ENCODE assay signal across 2 cellular contexts in the genomic region with DNA sequence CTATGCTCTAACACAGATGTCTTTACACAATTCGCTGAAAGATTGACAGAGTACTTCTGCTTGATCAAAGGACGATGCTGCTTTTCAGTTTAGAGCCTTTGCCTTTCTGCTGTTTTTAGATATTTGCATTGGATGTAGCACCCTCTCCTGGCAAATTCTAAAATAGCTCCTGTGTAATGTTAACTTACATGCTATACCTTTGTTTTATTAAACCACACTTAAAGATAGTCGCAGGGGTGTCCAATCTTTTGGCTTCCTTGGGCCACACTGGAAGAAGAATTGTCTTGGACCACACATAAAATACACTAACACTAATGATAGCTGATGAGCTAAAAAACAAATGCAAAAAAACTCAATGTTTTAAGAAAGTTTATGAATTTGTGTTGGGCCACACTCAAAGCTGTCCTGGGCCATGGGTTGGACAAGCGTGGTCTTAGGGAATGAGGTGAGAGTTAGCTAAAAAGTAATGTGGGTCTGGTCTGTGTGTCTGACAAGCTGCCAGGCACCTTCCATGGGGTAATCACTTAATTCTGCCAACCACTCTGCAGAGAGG.
TF ChIP-seq lines count a peak whose summit lies in the region.

No MANE protein-coding gene starts in this region.

TF ChIP-seq in HCT116, 20 proteins besides CTCF, POLR2A, EP300 and RAD21 (continued from another document):
- TF ChIP-seq, protein P1, sequence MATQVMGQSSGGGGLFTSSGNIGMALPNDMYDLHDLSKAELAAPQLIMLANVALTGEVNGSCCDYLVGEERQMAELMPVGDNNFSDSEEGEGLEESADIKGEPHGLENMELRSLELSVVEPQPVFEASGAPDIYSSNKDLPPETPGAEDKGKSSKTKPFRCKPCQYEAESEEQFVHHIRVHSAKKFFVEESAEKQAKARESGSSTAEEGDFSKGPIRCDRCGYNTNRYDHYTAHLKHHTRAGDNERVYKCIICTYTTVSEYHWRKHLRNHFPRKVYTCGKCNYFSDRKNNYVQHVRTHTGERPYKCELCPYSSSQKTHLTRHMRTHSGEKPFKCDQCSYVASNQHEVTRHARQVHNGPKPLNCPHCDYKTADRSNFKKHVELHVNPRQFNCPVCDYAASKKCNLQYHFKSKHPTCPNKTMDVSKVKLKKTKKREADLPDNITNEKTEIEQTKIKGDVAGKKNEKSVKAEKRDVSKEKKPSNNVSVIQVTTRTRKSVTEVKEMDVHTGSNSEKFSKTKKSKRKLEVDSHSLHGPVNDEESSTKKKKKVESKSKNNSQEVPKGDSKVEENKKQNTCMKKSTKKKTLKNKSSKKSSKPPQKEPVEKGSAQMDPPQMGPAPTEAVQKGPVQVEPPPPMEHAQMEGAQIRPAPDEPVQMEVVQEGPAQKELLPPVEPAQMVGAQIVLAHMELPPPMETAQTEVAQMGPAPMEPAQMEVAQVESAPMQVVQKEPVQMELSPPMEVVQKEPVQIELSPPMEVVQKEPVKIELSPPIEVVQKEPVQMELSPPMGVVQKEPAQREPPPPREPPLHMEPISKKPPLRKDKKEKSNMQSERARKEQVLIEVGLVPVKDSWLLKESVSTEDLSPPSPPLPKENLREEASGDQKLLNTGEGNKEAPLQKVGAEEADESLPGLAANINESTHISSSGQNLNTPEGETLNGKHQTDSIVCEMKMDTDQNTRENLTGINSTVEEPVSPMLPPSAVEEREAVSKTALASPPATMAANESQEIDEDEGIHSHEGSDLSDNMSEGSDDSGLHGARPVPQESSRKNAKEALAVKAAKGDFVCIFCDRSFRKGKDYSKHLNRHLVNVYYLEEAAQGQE (IDR thresholded peaks at IDR 0.05; ENCODE audit: low read depth), result no peak
- TF ChIP-seq EZH2phosphoT487 (IDR thresholded peaks at IDR 0.05; ENCODE audit: borderline replicate concordance) (no peak), POLR2AphosphoS5 (IDR thresholded peaks at IDR 0.05; ENCODE audit: low read depth, low read length) (no peak), JUND (IDR thresholded peaks at IDR 0.05) (no peak), ELF1 (IDR thresholded peaks at IDR 0.05; ENCODE audit: borderline replicate concordance, low read depth) (no peak), EGR1 (IDR thresholded peaks at IDR 0.05; ENCODE audit: low read depth) (no peak), FOSL1 (IDR thresholded peaks at IDR 0.05; ENCODE audit: low read depth) (no peak), CEBPB (IDR thresholded peaks at IDR 0.05; ENCODE audit: low read depth) (no peak), ZFX (IDR thresholded peaks at IDR 0.05) (no peak), SP1 (IDR thresholded peaks at IDR 0.05; ENCODE audit: low read depth) (no peak), SRF (IDR thresholded peaks at IDR 0.05; ENCODE audit: low read depth) (no peak)
- TF ChIP-seq, protein P2, sequence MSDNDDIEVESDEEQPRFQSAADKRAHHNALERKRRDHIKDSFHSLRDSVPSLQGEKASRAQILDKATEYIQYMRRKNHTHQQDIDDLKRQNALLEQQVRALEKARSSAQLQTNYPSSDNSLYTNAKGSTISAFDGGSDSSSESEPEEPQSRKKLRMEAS (IDR thresholded peaks at IDR 0.05), result no peak
- TF ChIP-seq, protein P3, sequence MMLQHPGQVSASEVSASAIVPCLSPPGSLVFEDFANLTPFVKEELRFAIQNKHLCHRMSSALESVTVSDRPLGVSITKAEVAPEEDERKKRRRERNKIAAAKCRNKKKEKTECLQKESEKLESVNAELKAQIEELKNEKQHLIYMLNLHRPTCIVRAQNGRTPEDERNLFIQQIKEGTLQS (IDR thresholded peaks at IDR 0.05), result no peak
- TF ChIP-seq, protein P4, sequence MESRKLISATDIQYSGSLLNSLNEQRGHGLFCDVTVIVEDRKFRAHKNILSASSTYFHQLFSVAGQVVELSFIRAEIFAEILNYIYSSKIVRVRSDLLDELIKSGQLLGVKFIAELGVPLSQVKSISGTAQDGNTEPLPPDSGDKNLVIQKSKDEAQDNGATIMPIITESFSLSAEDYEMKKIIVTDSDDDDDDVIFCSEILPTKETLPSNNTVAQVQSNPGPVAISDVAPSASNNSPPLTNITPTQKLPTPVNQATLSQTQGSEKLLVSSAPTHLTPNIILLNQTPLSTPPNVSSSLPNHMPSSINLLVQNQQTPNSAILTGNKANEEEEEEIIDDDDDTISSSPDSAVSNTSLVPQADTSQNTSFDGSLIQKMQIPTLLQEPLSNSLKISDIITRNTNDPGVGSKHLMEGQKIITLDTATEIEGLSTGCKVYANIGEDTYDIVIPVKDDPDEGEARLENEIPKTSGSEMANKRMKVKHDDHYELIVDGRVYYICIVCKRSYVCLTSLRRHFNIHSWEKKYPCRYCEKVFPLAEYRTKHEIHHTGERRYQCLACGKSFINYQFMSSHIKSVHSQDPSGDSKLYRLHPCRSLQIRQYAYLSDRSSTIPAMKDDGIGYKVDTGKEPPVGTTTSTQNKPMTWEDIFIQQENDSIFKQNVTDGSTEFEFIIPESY (IDR thresholded peaks at IDR 0.05; ENCODE audit: extremely low read depth, insufficient replicate concordance, low read length), result no peak

TF ChIP-seq in K562, 482 proteins besides CTCF, POLR2A, EP300 and RAD21 (continued from another document):
- TF ChIP-seq, protein P5, sequence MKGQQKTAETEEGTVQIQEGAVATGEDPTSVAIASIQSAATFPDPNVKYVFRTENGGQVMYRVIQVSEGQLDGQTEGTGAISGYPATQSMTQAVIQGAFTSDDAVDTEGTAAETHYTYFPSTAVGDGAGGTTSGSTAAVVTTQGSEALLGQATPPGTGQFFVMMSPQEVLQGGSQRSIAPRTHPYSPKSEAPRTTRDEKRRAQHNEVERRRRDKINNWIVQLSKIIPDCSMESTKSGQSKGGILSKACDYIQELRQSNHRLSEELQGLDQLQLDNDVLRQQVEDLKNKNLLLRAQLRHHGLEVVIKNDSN (CRISPR knock-in tag; IDR thresholded peaks at IDR 0.05), result no peak
- TF ChIP-seq NCOA1 (IDR thresholded peaks at IDR 0.05; ENCODE audit: low read depth) (no peak), SMARCA4 (IDR thresholded peaks at IDR 0.05) (no peak), GABPA (tag; conservative IDR thresholded peaks at IDR 0.05; ENCODE audit: low read depth) (no peak), ZEB2 (IDR thresholded peaks at IDR 0.05) (no peak), CEBPB (tag; IDR thresholded peaks at IDR 0.05) (no peak), YY1 (IDR thresholded peaks at IDR 0.05; ENCODE audit: borderline replicate concordance in 1 of 3, control insufficient read depth in 1 of 3, extremely low read depth in 1 of 3, insufficient read depth in 3 of 3, insufficient read length in 1 of 3, insufficient replicate concordance in 2 of 3, low read depth in 1 of 3, low read length in 2 of 3) (no peak), ZKSCAN3 (CRISPR knock-in tag; IDR thresholded peaks at IDR 0.05) (no peak), NR4A1 (CRISPR knock-in tag; IDR thresholded peaks at IDR 0.05) (no peak), NR4A1 (tag; IDR thresholded peaks at IDR 0.05) (no peak), ZNF583 (CRISPR knock-in tag; IDR thresholded peaks at IDR 0.05) (no peak), NFIC (IDR thresholded peaks at IDR 0.05) (no peak), RB1 (IDR thresholded peaks at IDR 0.05; ENCODE audit: low read depth) (0 out of 2 replicates have a peak, but pooled peaks have one; percentile 19), SMC3 (conservative IDR thresholded peaks at IDR 0.05; ENCODE audit: insufficient read depth, low read depth, low read length) (peak; percentile 53), MBD2 (IDR thresholded peaks at IDR 0.05; ENCODE audit: borderline replicate concordance, low read depth) (no peak), MEIS2 (IDR thresholded peaks at IDR 0.05; ENCODE audit: partially characterized antibody) (peak; percentile 19), ZNF384 (IDR thresholded peaks at IDR 0.05; ENCODE audit: low read depth, low read length) (0 out of 2 replicates have a peak, but pooled peaks have one; percentile 11), TEAD4 (IDR thresholded peaks at IDR 0.05; ENCODE audit: low read length) (0 out of 2 replicates have a peak, but pooled peaks have one; percentile 25), TEAD4 (CRISPR knock-in tag; IDR thresholded peaks at IDR 0.05; ENCODE audit: borderline replicate concordance) (no peak), KAT8 (IDR thresholded peaks at IDR 0.05; ENCODE audit: low read depth) (no peak), PTTG1 (tag; IDR thresholded peaks at IDR 0.05; ENCODE audit: low read depth) (no peak)
- TF ChIP-seq, protein P6, sequence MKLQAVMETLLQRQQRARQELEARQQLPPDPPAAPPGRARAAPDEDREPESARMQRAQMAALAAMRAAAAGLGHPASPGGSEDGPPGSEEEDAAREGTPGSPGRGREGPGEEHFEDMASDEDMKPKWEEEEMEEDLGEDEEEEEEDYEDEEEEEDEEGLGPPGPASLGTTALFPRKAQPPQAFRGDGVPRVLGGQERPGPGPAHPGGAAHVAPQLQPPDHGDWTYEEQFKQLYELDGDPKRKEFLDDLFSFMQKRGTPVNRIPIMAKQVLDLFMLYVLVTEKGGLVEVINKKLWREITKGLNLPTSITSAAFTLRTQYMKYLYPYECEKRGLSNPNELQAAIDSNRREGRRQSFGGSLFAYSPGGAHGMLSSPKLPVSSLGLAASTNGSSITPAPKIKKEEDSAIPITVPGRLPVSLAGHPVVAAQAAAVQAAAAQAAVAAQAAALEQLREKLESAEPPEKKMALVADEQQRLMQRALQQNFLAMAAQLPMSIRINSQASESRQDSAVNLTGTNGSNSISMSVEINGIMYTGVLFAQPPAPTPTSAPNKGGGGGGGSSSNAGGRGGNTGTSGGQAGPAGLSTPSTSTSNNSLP (IDR thresholded peaks at IDR 0.05; ENCODE audit: borderline replicate concordance, low read depth, low read length), result no peak
- TF ChIP-seq, protein P7, sequence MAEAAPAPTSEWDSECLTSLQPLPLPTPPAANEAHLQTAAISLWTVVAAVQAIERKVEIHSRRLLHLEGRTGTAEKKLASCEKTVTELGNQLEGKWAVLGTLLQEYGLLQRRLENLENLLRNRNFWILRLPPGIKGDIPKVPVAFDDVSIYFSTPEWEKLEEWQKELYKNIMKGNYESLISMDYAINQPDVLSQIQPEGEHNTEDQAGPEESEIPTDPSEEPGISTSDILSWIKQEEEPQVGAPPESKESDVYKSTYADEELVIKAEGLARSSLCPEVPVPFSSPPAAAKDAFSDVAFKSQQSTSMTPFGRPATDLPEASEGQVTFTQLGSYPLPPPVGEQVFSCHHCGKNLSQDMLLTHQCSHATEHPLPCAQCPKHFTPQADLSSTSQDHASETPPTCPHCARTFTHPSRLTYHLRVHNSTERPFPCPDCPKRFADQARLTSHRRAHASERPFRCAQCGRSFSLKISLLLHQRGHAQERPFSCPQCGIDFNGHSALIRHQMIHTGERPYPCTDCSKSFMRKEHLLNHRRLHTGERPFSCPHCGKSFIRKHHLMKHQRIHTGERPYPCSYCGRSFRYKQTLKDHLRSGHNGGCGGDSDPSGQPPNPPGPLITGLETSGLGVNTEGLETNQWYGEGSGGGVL (CRISPR knock-in tag; IDR thresholded peaks at IDR 0.05), result no peak
- TF ChIP-seq, protein P8, sequence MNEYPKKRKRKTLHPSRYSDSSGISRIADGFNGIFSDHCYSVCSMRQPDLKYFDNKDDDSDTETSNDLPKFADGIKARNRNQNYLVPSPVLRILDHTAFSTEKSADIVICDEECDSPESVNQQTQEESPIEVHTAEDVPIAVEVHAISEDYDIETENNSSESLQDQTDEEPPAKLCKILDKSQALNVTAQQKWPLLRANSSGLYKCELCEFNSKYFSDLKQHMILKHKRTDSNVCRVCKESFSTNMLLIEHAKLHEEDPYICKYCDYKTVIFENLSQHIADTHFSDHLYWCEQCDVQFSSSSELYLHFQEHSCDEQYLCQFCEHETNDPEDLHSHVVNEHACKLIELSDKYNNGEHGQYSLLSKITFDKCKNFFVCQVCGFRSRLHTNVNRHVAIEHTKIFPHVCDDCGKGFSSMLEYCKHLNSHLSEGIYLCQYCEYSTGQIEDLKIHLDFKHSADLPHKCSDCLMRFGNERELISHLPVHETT (CRISPR knock-in tag; conservative IDR thresholded peaks at IDR 0.05 in 1 of 2, IDR thresholded peaks at IDR 0.05 in 1 of 2), result no peak
- TF ChIP-seq, protein P9, sequence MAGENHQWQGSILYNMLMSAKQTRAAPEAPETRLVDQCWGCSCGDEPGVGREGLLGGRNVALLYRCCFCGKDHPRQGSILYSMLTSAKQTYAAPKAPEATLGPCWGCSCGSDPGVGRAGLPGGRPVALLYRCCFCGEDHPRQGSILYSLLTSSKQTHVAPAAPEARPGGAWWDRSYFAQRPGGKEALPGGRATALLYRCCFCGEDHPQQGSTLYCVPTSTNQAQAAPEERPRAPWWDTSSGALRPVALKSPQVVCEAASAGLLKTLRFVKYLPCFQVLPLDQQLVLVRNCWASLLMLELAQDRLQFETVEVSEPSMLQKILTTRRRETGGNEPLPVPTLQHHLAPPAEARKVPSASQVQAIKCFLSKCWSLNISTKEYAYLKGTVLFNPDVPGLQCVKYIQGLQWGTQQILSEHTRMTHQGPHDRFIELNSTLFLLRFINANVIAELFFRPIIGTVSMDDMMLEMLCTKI (IDR thresholded peaks at IDR 0.05; ENCODE audit: partially characterized antibody), result no peak
- TF ChIP-seq, protein P10, sequence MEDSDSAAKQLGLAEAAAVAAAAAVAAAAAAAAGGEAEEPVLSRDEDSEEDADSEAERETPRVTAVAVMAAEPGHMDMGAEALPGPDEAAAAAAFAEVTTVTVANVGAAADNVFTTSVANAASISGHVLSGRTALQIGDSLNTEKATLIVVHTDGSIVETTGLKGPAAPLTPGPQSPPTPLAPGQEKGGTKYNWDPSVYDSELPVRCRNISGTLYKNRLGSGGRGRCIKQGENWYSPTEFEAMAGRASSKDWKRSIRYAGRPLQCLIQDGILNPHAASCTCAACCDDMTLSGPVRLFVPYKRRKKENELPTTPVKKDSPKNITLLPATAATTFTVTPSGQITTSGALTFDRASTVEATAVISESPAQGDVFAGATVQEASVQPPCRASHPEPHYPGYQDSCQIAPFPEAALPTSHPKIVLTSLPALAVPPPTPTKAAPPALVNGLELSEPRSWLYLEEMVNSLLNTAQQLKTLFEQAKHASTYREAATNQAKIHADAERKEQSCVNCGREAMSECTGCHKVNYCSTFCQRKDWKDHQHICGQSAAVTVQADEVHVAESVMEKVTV (CRISPR knock-in tag; IDR thresholded peaks at IDR 0.05), result peak; percentile 86
- TF ChIP-seq, protein P11, sequence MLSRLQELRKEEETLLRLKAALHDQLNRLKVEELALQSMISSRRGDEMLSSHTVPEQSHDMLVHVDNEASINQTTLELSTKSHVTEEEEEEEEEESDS (CRISPR knock-in tag; IDR thresholded peaks at IDR 0.05), result no peak
